16 cellular contexts compared by ENCODE assay signal in genomic region chr13:98877466-98877865, GRCh38.
DNase-seq lines count a peak whose midpoint lies in the region; TF ChIP-seq lines count a peak whose summit lies in the region.
"Had no signal": no experiment of that assay in that cellular context is flagged by ENCODE, and none has a peak within 500 bp of the region (broad histone marks: within the 10 kb centered on the region; RNA-seq: fewer than 3 reads in every experiment).

No MANE protein-coding gene starts in this region.

- no peaks in the 10 kb centered on the region for H3K79me2 ChIP-seq in neural progenitor cell (ENCODE audit: low read depth)

- TF ChIP-seq CTCF in neural progenitor cell (IDR thresholded peaks at IDR 0.05), result no peak

- H3K27ac Mint-ChIP-seq in T-helper 2 cell treated with Interferon-gamma antibody and Interleukin-4, amounts not matched to agents 5 μg/mL and 100 μg/mL, for 36 hours, result peak overlapping the region; percentile 2
- H3K27ac Mint-ChIP-seq in activated naive CD8-positive, alpha-beta T cell, result peak overlapping the region; percentile 41
- no peak overlapping the region for H3K27ac Mint-ChIP-seq in activated naive CD8-positive, alpha-beta T cell treated with anti-CD3 and anti-CD28 coated beads for 36 hours
- H3K27ac Mint-ChIP-seq in neural progenitor cell, result no peak overlapping the region

- H3K36me3 ChIP-seq in neural progenitor cell, result no peaks in the 10 kb centered on the region

- H3K36me3 Mint-ChIP-seq in T-helper 2 cell treated with Interferon-gamma antibody and Interleukin-4, amounts not matched to agents 5 μg/mL and 100 μg/mL, for 36 hours (ENCODE audit: low read depth), result peaks cover 80% of the 10 kb centered on the region
- peaks cover 63% of the 10 kb centered on the region for H3K36me3 Mint-ChIP-seq in activated naive CD8-positive, alpha-beta T cell
- peaks cover 55% of the 10 kb centered on the region for H3K36me3 Mint-ChIP-seq in activated naive CD8-positive, alpha-beta T cell treated with anti-CD3 and anti-CD28 coated beads for 36 hours
- peaks cover 9% of the 10 kb centered on the region for H3K36me3 Mint-ChIP-seq in neural progenitor cell

- H3F3A ChIP-seq in neural progenitor cell (ENCODE audit: low read depth), result no peaks in the 10 kb centered on the region

- H3K9ac ChIP-seq in neural progenitor cell, result no peak overlapping the region

- H3K4me3 Mint-ChIP-seq in T-helper 2 cell treated with Interferon-gamma antibody and Interleukin-4, amounts not matched to agents 5 μg/mL and 100 μg/mL, for 36 hours, result no peak overlapping the region
- H3K4me3 Mint-ChIP-seq in activated naive CD8-positive, alpha-beta T cell, result no peak overlapping the region
- H3K4me3 Mint-ChIP-seq in activated naive CD8-positive, alpha-beta T cell treated with anti-CD3 and anti-CD28 coated beads for 36 hours, result no peak overlapping the region
- no peak overlapping the region for H3K4me3 Mint-ChIP-seq in neural progenitor cell

- H3K9me3 ChIP-seq in neural progenitor cell (ENCODE audit: low read depth), result no peaks in the 10 kb centered on the region

- H3K9me3 Mint-ChIP-seq in T-helper 2 cell treated with Interferon-gamma antibody and Interleukin-4, amounts not matched to agents 5 μg/mL and 100 μg/mL, for 36 hours, result peaks cover 18% of the 10 kb centered on the region
- H3K9me3 Mint-ChIP-seq in activated naive CD8-positive, alpha-beta T cell (ENCODE audit: low read depth), result peaks cover 11% of the 10 kb centered on the region
- H3K9me3 Mint-ChIP-seq in activated naive CD8-positive, alpha-beta T cell treated with anti-CD3 and anti-CD28 coated beads for 36 hours, result peaks cover 19% of the 10 kb centered on the region
- H3K9me3 Mint-ChIP-seq in neural progenitor cell, result peaks cover 10% of the 10 kb centered on the region

- no peak overlapping the region for H3K4me3 ChIP-seq in neural progenitor cell
- H3K4me3 ChIP-seq: PC-9, SJSA1 had no signal

- H3K4me1 ChIP-seq in neural progenitor cell, result peaks cover 13% of the 10 kb centered on the region

- peaks cover 36% of the 10 kb centered on the region for H3K4me1 Mint-ChIP-seq in T-helper 2 cell treated with Interferon-gamma antibody and Interleukin-4, amounts not matched to agents 5 μg/mL and 100 μg/mL, for 36 hours (ENCODE audit: low read depth)
- H3K4me1 Mint-ChIP-seq in activated naive CD8-positive, alpha-beta T cell (ENCODE audit: low read depth), result peaks cover 12% of the 10 kb centered on the region
- H3K4me1 Mint-ChIP-seq in activated naive CD8-positive, alpha-beta T cell treated with anti-CD3 and anti-CD28 coated beads for 36 hours, result peaks cover 18% of the 10 kb centered on the region
- peaks cover 8% of the 10 kb centered on the region for H3K4me1 Mint-ChIP-seq in neural progenitor cell

- H3K27ac ChIP-seq in cingulate gyrus (ENCODE audit: low read depth, low read length) (peak overlapping the region; percentile 6), neural progenitor cell (no peak overlapping the region)
- H3K27ac ChIP-seq: PC-9, SJSA1 had no signal

- no peak overlapping the region for H3K4me2 ChIP-seq in neural progenitor cell
- H3K4me2 ChIP-seq: PC-9 had no signal

- H2AFZ ChIP-seq in neural progenitor cell (replicated peaks), result no peak overlapping the region
- H2AFZ ChIP-seq: PC-9 had no signal

- H3K27me3 ChIP-seq in neural progenitor cell, result no peaks in the 10 kb centered on the region
- H3K27me3 ChIP-seq: SJSA1 had no signal

- H3K27me3 Mint-ChIP-seq in T-helper 2 cell treated with Interferon-gamma antibody and Interleukin-4, amounts not matched to agents 5 μg/mL and 100 μg/mL, for 36 hours (ENCODE audit: low read depth), result no peaks in the 10 kb centered on the region
- H3K27me3 Mint-ChIP-seq in activated naive CD8-positive, alpha-beta T cell, result no peaks in the 10 kb centered on the region
- no peaks in the 10 kb centered on the region for H3K27me3 Mint-ChIP-seq in activated naive CD8-positive, alpha-beta T cell treated with anti-CD3 and anti-CD28 coated beads for 36 hours
- H3K27me3 Mint-ChIP-seq in neural progenitor cell (ENCODE audit: insufficient read depth, low read depth), result no peaks in the 10 kb centered on the region

- no peak for DNase-seq in T-helper 2 cell treated with Interferon-gamma antibody and Interleukin-4, amounts not matched to agents 5 μg/mL and 100 μg/mL, for 36 hours (ENCODE audit: low spot score)
- DNase-seq in T-helper 2 cell (no peak), neural progenitor cell (ENCODE audit: low spot score) (no peak), midbrain (lab: John Stamatoyannopoulos, UW) (no peak)
- DNase-seq in activated naive CD8-positive, alpha-beta T cell treated with anti-CD3 and anti-CD28 coated beads for 36 hours, result no peak
- DNase-seq: H7, Kasumi-1, NCI-H2029, NCI-H446 treated with DMSO at 0.1 percent for 48 hours, NCI-H526, PC-9, Right ventricle myocardium superior, RPMI8226 had no signal

- H4K20me1 ChIP-seq in neural progenitor cell (ENCODE audit: low read depth), result no peaks in the 10 kb centered on the region

Comparison
In these comparisons a context has a peak if more than half of its experiments do, and no peak if none do; other contexts are left out.
1. H3K27ac Mint-ChIP-seq: peak in T-helper 2 cell treated with Interferon-gamma antibody and Interleukin-4, amounts not matched to agents 5 μg/mL and 100 μg/mL, for 36 hours (single experiment) and activated naive CD8-positive, alpha-beta T cell (single experiment); none in activated naive CD8-positive, alpha-beta T cell treated with anti-CD3 and anti-CD28 coated beads for 36 hours (single experiment) and neural progenitor cell (single experiment).